1 cellular context compared by ENCODE assay signal in the genomic region with DNA sequence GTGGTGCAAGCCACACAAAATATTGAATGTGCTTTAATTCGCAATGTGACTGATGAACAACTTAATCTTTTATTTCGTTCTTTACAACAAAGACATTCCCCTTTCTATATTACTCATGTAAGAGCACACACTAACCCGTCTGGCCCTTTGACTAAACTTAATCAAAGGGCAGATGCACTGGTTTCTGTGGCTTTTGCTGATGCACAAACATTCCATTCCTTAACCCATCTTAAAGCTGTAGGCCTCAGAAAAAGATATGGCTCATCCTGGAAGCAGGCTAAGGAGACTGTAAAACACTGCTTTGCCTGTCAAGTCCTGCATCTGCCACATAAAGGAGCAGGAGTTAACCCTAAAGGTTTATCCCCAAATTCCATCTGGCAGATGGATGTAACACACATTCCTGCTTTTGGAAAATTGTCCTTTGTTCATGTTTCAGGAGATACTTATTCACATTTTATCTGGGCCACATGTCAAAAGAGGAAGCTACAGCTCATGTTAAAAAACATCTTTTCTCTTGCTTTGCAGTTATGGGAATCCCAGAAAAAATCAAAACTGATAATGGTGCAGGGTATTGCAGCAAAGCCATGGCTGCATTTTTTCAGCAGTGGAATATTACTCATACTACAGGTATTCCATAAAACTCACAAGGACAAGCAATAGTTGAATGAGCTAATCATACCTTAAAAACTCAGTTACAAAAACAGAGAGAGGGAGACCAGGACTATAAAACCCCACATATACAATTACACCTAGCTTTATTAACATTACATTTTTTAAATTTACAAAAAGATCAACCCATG.
A peak's percentile ranks its signal among the peaks of the same experiment; 100 is the strongest.
TF ChIP-seq lines count a peak whose summit lies in the region.

No MANE protein-coding gene starts in this region.

TF ChIP-seq in SK-N-SH, 30 proteins besides CTCF, POLR2A, EP300 and RAD21:
- TF ChIP-seq, protein P1, sequence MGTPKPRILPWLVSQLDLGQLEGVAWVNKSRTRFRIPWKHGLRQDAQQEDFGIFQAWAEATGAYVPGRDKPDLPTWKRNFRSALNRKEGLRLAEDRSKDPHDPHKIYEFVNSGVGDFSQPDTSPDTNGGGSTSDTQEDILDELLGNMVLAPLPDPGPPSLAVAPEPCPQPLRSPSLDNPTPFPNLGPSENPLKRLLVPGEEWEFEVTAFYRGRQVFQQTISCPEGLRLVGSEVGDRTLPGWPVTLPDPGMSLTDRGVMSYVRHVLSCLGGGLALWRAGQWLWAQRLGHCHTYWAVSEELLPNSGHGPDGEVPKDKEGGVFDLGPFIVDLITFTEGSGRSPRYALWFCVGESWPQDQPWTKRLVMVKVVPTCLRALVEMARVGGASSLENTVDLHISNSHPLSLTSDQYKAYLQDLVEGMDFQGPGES (IDR thresholded peaks at IDR 0.05; ENCODE audit: low read depth, low read length) = no peak
- TF ChIP-seq MEF2A (IDR thresholded peaks at IDR 0.05; ENCODE audit: borderline replicate concordance, low read depth) = no peak
- TF ChIP-seq TCF12 (IDR thresholded peaks at IDR 0.05) = peak; percentile 11; the same call in 1 of the 2 replicates
- TF ChIP-seq CHD2 (IDR thresholded peaks at IDR 0.05; ENCODE audit: low read length, partially characterized antibody) = no peak
- TF ChIP-seq FOSL2 (IDR thresholded peaks at IDR 0.05; ENCODE audit: borderline replicate concordance, low read depth) = 0 out of 2 replicates have a peak, but pooled peaks have one; percentile 2
- no peak for TF ChIP-seq REST (IDR thresholded peaks at IDR 0.05; ENCODE audit: low read depth, low read length)
- no peak for TF ChIP-seq RCOR1 (IDR thresholded peaks at IDR 0.05; ENCODE audit: low read length)
